ENCODE assay signal across 9 cellular contexts in genomic region chr12:59113831-59114273, GRCh38.
DNase-seq lines count a peak whose midpoint lies in the region; ATAC-seq, FAIRE-seq and TF ChIP-seq lines count a peak whose summit lies in the region.
"Had no signal": no experiment of that assay in that cellular context is flagged by ENCODE, and none has a peak within 500 bp of the region (broad histone marks: within the 10 kb centered on the region; RNA-seq: fewer than 3 reads in every experiment).

No MANE protein-coding gene starts in this region.

- H3K4me3 ChIP-seq in HAP-1 (no peak overlapping the region), K562 (no peak overlapping the region)

- no peak overlapping the region; the same call in 1 of the 2 replicates for H2AFZ ChIP-seq in K562 (ENCODE audit: low read depth, low read length)

- no peaks in the 10 kb centered on the region for H3K9me1 ChIP-seq in K562 (ENCODE audit: control insufficient read depth, insufficient read depth, low read length)

- BruUV-seq in K562 (replicated peaks; lab: Mats Ljungman, UMichigan), result no TSS peak

- no peaks in the 10 kb centered on the region for H3K79me2 ChIP-seq in K562 (ENCODE audit: control insufficient read depth, insufficient read depth, low read length)

- FAIRE-seq in K562 (lab: Jason Lieb, UNC), result peak; percentile 37

- no peaks in the 10 kb centered on the region for H3K27me3 Mint-ChIP-seq in activated CD8-positive, alpha-beta memory T cell treated with anti-CD3 and anti-CD28 coated beads, Interleukin-2, amount 10 ng/mL, durations not matched to agents 7 days and 5 days

- ATAC-seq in activated CD8-positive, alpha-beta memory T cell treated with anti-CD3 and anti-CD28 coated beads, Interleukin-2, amount 10 ng/mL, durations not matched to agents 7 days and 5 days, result peak; percentile 53
- ATAC-seq in K562, result peak; percentile 85
- ATAC-seq: CD8-positive, alpha-beta T cell had no signal

- no peaks in the 10 kb centered on the region for H4K20me1 ChIP-seq in K562 (replicated peaks; ENCODE audit: control insufficient read depth, insufficient read depth, low read length)

- H3K9me3 Mint-ChIP-seq in activated CD8-positive, alpha-beta memory T cell treated with anti-CD3 and anti-CD28 coated beads, Interleukin-2, amount 10 ng/mL, durations not matched to agents 7 days and 5 days (ENCODE audit: low read depth), result no peaks in the 10 kb centered on the region
- H3K9me3 Mint-ChIP-seq: CD8-positive, alpha-beta T cell had no signal

- TF ChIP-seq CTCF in K562 (IDR thresholded peaks at IDR 0.05 in 2 of 3, conservative IDR thresholded peaks at IDR 0.05 in 1 of 3; ENCODE audit: insufficient read depth in 2 of 3, low read depth in 1 of 3, low read length in 3 of 3), result peak; percentile 46 to 74 (median 70)

- TF ChIP-seq POLR2A in K562 (conservative IDR thresholded peaks at IDR 0.05), result no peak

- CTCF ChIA-PET in activated CD8-positive, alpha-beta memory T cell treated with anti-CD3 and anti-CD28 coated beads, Interleukin-2, amount 10 ng/mL, durations not matched to agents 7 days and 5 days (lab: Charles Lee), result interaction anchor here (0.8 to 1.3 kb wide), 3 partner anchors 13 to 767 kb away, joined by 3 to 4 read pairs (median 3); no protein-coding TSS in a partner anchor
- CTCF ChIA-PET in K562 (lab: Yijun Ruan, JAX; ENCODE audit: low intra/inter-chr PET ratio), result no interaction called here

- no peaks in the 10 kb centered on the region for H3K4me1 Mint-ChIP-seq in activated CD8-positive, alpha-beta memory T cell treated with anti-CD3 and anti-CD28 coated beads, Interleukin-2, amount 10 ng/mL, durations not matched to agents 7 days and 5 days

- no peak for TF ChIP-seq EP300 in K562 (IDR thresholded peaks at IDR 0.05; ENCODE audit: low read length)

- no peak overlapping the region for H3K4me2 ChIP-seq in K562 (ENCODE audit: insufficient read depth, low read length)

- no peaks in the 10 kb centered on the region for H3K9me3 ChIP-seq in HAP-1
- H3K9me3 ChIP-seq in K562 (replicated peaks; ENCODE audit: control insufficient read depth, insufficient read depth, low read depth, low read length), result no peaks in the 10 kb centered on the region

- TF ChIP-seq RAD21 in K562 (CRISPR knock-in tag; conservative IDR thresholded peaks at IDR 0.05 in 1 of 2, IDR thresholded peaks at IDR 0.05 in 1 of 2), result peak; percentile 55 to 68

- DNase-seq in activated CD8-positive, alpha-beta memory T cell treated with anti-CD3 and anti-CD28 coated beads, Interleukin-2, amount 10 ng/mL, durations not matched to agents 7 days and 5 days, result peak; percentile 68
- DNase-seq in activated CD8-positive, alpha-beta memory T cell treated with anti-CD3 and anti-CD28 coated beads, Interleukin-2, amount 50 U/mL, for 4 hours, result no peak
- DNase-seq in HAP-1 (ENCODE audit: low spot score in 2 of 2) (peak; percentile 64 to 88), LHCN-M2 (ENCODE audit: low read depth) (peak; percentile 75), OCI-M1 (lab: John Stamatoyannopoulos, UW) (peak; percentile 84), K562 (ENCODE audit: extremely low read depth in 1 of 4, low spot score in 3 of 4) (peak; percentile 27 to 67 (median 46)), iPS-NIHi7 (ENCODE audit: extremely low spot score) (peak; percentile 76)
- DNase-seq in stimulated activated CD4-positive, alpha-beta T cell treated with anti-CD3 and anti-CD28 coated beads, Interleukin-1b, Interleukin-23, amount 100 ng/mL, for 24 hours (ENCODE audit: low read depth in 4 of 4, low spot score in 1 of 4), result peak in 3 of 4 experiments; percentile 6 to 23 (median 19)

- no peaks in the 10 kb centered on the region for H3K36me3 ChIP-seq in HAP-1 (replicated peaks)
- H3K36me3 ChIP-seq in K562 (ENCODE audit: control insufficient read depth, insufficient read depth, low read length), result no peaks in the 10 kb centered on the region

- H3K4me1 ChIP-seq in HAP-1 (no peaks in the 10 kb centered on the region), K562 (replicated peaks in 1 of 2; ENCODE audit: control insufficient read depth in 2 of 2, insufficient read depth in 2 of 2, low read length in 2 of 2) (no peaks in the 10 kb centered on the region)

- H3K27ac ChIP-seq in K562 (ENCODE audit: extremely low read depth, low read depth, low read length), result no peak overlapping the region

- H3K27me3 ChIP-seq in HAP-1 (ENCODE audit: low read depth) (no peaks in the 10 kb centered on the region), K562 (ENCODE audit: control insufficient read depth in 2 of 2, insufficient read depth in 2 of 2, low read length in 2 of 2) (no peaks in the 10 kb centered on the region)

- in situ Hi-C loops in HAP-1 (cut with MboI; ENCODE audit: low sequenced_read_pairs) (no loop called here), K562 (cut with MboI) (no loop called here)

- no peaks in the 10 kb centered on the region for H3K36me3 Mint-ChIP-seq in activated CD8-positive, alpha-beta memory T cell treated with anti-CD3 and anti-CD28 coated beads, Interleukin-2, amount 10 ng/mL, durations not matched to agents 7 days and 5 days
- H3K36me3 Mint-ChIP-seq: CD8-positive, alpha-beta T cell had no signal

- no peak overlapping the region for H3K27ac Mint-ChIP-seq in activated CD8-positive, alpha-beta memory T cell treated with anti-CD3 and anti-CD28 coated beads, Interleukin-2, amount 10 ng/mL, durations not matched to agents 7 days and 5 days
- H3K27ac Mint-ChIP-seq: CD8-positive, alpha-beta T cell had no signal

- WGBS in K562 (ENCODE audit: insufficient coverage, low coverage, missing lambda C conversion rate), result 0% methylated on average over 6 of the region's 6 CpGs

- no peak overlapping the region for H3K4me3 Mint-ChIP-seq in activated CD8-positive, alpha-beta memory T cell treated with anti-CD3 and anti-CD28 coated beads, Interleukin-2, amount 10 ng/mL, durations not matched to agents 7 days and 5 days
- H3K4me3 Mint-ChIP-seq: CD8-positive, alpha-beta T cell had no signal

- intact Hi-C loops in K562 (cut with micrococcal nuclease), result no loop called here

- POLR2A ChIA-PET in K562 (lab: Yijun Ruan, JAX), result no interaction called here

- H3K9ac ChIP-seq in K562 (ENCODE audit: insufficient read depth in 1 of 2, low read depth in 2 of 2, low read length in 2 of 2), result no peak overlapping the region

TF ChIP-seq in K562, 482 proteins besides CTCF, POLR2A, EP300 and RAD21:
- TF ChIP-seq RNF2 (IDR thresholded peaks at IDR 0.05) (no peak), SMC3 (conservative IDR thresholded peaks at IDR 0.05; ENCODE audit: insufficient read depth, low read depth, low read length) (peak; percentile 44; the same call in 1 of the 2 replicates), STAG1 (CRISPR knock-in tag; IDR thresholded peaks at IDR 0.05; ENCODE audit: borderline replicate concordance) (peak; percentile 39; the same call in 1 of the 2 replicates)
- TF ChIP-seq, protein P1, sequence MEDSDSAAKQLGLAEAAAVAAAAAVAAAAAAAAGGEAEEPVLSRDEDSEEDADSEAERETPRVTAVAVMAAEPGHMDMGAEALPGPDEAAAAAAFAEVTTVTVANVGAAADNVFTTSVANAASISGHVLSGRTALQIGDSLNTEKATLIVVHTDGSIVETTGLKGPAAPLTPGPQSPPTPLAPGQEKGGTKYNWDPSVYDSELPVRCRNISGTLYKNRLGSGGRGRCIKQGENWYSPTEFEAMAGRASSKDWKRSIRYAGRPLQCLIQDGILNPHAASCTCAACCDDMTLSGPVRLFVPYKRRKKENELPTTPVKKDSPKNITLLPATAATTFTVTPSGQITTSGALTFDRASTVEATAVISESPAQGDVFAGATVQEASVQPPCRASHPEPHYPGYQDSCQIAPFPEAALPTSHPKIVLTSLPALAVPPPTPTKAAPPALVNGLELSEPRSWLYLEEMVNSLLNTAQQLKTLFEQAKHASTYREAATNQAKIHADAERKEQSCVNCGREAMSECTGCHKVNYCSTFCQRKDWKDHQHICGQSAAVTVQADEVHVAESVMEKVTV (CRISPR knock-in tag; IDR thresholded peaks at IDR 0.05), result 0 out of 2 replicates have a peak, but pooled peaks have one; percentile 17
